Comparison of ENCODE assay signal across 23 cellular contexts in genomic region chr2:11642972-11643371, GRCh38. TPM values are rescaled to one million over a fixed set of nuclear protein-coding genes. Genes with fewer than 3 reads are reported as not detected.
"Had no signal": no experiment of that assay in that cellular context is flagged by ENCODE, and none has a peak within 500 bp of the region (broad histone marks: within the 10 kb centered on the region; RNA-seq: fewer than 3 reads in every experiment).

No MANE protein-coding gene starts in this region.

- H3K4me1 ChIP-seq: adrenal gland, esophagus muscularis mucosa, heart right ventricle, left lung, right atrium auricular region, suprapubic skin, vagina had no signal

- H3K27me3 ChIP-seq: adrenal gland, esophagus muscularis mucosa, heart right ventricle, left lung, right atrium auricular region, suprapubic skin, vagina had no signal

- DNase-seq: activated CD4-positive, alpha-beta T cell treated with anti-CD3 and anti-CD28 coated beads for 1 hour; activated gamma-delta T cell; adrenal gland; effector CD4-positive, alpha-beta T cell; heart right ventricle; islet precursor cell; left lung; occipital lobe; small intestine; stimulated activated CD4-positive, alpha-beta T cell treated with anti-CD3 and anti-CD28 coated beads, Interleukin-15, amount 100 ng/mL, for 24 hours; stimulated activated CD4-positive, alpha-beta T cell treated with anti-CD3 and anti-CD28 coated beads, Interleukin-2, amount 100 ng/mL, for 48 hours; stimulated activated naive CD8-positive, alpha-beta T cell treated with anti-CD3 and anti-CD28 coated beads, Interleukin-15, amount 100 ng/mL, for 72 hours; trophoblast cell had no signal

- ATAC-seq: activated naive CD4-positive, alpha-beta T cell treated with anti-CD3 and anti-CD28 coated beads, Interleukin-2, amount 50 U/mL, for 72 hours; heart right ventricle; left lung; stimulated activated naive CD8-positive, alpha-beta T cell treated with anti-CD3 and anti-CD28 coated beads, Interleukin-15, amount 100 ng/mL, for 72 hours had no signal

- H3K4me3 ChIP-seq: adrenal gland, esophagus muscularis mucosa, heart right ventricle, left lung, right atrium auricular region, suprapubic skin, vagina had no signal

- H3K9me3 ChIP-seq: adrenal gland, esophagus muscularis mucosa, heart right ventricle, left lung, right atrium auricular region, suprapubic skin, vagina had no signal

- H3K27ac ChIP-seq: adrenal gland, esophagus muscularis mucosa, heart right ventricle, left lung, right atrium auricular region, suprapubic skin, vagina had no signal

- H3K36me3 ChIP-seq: adrenal gland, left lung had no signal

RNA-seq across cellular contexts. Expression of gene NTSR2, which starts 27.0 kb away (rescaled TPM):
- total RNA-seq: activated CD8-positive, alpha-beta memory T cell treated with anti-CD3 and anti-CD28 coated beads for 36 hours; activated naive CD4-positive, alpha-beta T cell treated with anti-CD3 and anti-CD28 coated beads, Interleukin-2, amount 50 U/mL, for 72 hours; astrocyte; esophagus muscularis mucosa; left lung; lung microvascular endothelial cell; right atrium auricular region; suprapubic skin; T-helper 1 cell treated with Interleukin-12 subunit alpha and Interleukin-12 subunit beta and Interleukin-4 antibody, amounts not matched to agents 30 ng/mL and 1 ng/mL, for 36 hours; vagina had no signal
- polyA plus RNA-seq: neural cell had no signal
